ENCODE assay signal across 9 cellular contexts in genomic region chr2:215830313-215830712, GRCh38.
DNase-seq lines count a peak whose midpoint lies in the region; ATAC-seq and TF ChIP-seq lines count a peak whose summit lies in the region.
"Had no signal": no experiment of that assay in that cellular context is flagged by ENCODE, and none has a peak within 500 bp of the region (broad histone marks: within the 10 kb centered on the region; RNA-seq: fewer than 3 reads in every experiment).

No MANE protein-coding gene starts in this region.

- no peak overlapping the region for H3K4me3 Mint-ChIP-seq in nephron
- H3K4me3 Mint-ChIP-seq: CD4-positive, CD25-positive, alpha-beta regulatory T cell had no signal

- H3K27me3 Mint-ChIP-seq in nephron (ENCODE audit: low read depth), result no peaks in the 10 kb centered on the region

- TF ChIP-seq CTCF in nephron (IDR thresholded peaks at IDR 0.05; ENCODE audit: unreplicated experiment in 3 of 3), result no peak

- DNase-seq in Caki2 (ENCODE audit: low read depth) (peak; percentile 92), OCI-M1 (lab: John Stamatoyannopoulos, UW) (peak; percentile 95), fibroblast of peridontal ligament (ENCODE audit: extremely low read depth) (peak; percentile 63), GM19240 (ENCODE audit: insufficient read length, low spot score) (no peak)
- DNase-seq: CD4-positive, CD25-positive, alpha-beta regulatory T cell had no signal

- H3K36me3 Mint-ChIP-seq in nephron (ENCODE audit: low read depth), result no peaks in the 10 kb centered on the region
- H3K36me3 Mint-ChIP-seq: CD4-positive, CD25-positive, alpha-beta regulatory T cell had no signal

- ATAC-seq in GM18511 (IDR thresholded peaks at IDR 0.05; ENCODE audit: unreplicated experiment) (no peak), GM19452 (IDR thresholded peaks at IDR 0.05; ENCODE audit: unreplicated experiment) (no peak), HG03565 (IDR thresholded peaks at IDR 0.05; ENCODE audit: unreplicated experiment) (no peak)

- H3K27ac Mint-ChIP-seq in nephron, result peak overlapping the region; percentile 77 to 94 (median 87)
- H3K27ac Mint-ChIP-seq: CD4-positive, CD25-positive, alpha-beta regulatory T cell had no signal

- in situ Hi-C loops in Caki2 (cut with HindIII; ENCODE audit: low pct_unique_long_range_greater_than_20kb, low sequenced_read_pairs), result no loop called here

- no peaks in the 10 kb centered on the region for H3K9me3 Mint-ChIP-seq in nephron

- peaks cover 55% of the 10 kb centered on the region for H3K4me1 Mint-ChIP-seq in nephron
- H3K4me1 Mint-ChIP-seq: CD4-positive, CD25-positive, alpha-beta regulatory T cell had no signal
